ENCODE assay signal across 1 cellular context in genomic region chr19:495440-496332, GRCh38.
TF ChIP-seq lines count a peak whose summit lies in the region.

No MANE protein-coding gene starts in this region.

TF ChIP-seq in HepG2, 621 proteins besides CTCF, POLR2A, EP300 and RAD21 (continued from another document and continues in another):
- TF ChIP-seq ZSCAN5A (CRISPR knock-in tag; IDR thresholded peaks at IDR 0.05; ENCODE audit: borderline replicate concordance) (no peak), ZNF20 (CRISPR knock-in tag; IDR thresholded peaks at IDR 0.05) (no peak), PAXIP1 (CRISPR knock-in tag; conservative IDR thresholded peaks at IDR 0.05) (0 out of 2 replicates have a peak, but pooled peaks have one; percentile 31), BORCS8-MEF2B (CRISPR knock-in tag; IDR thresholded peaks at IDR 0.05) (no peak), ZNF138 (CRISPR knock-in tag; IDR thresholded peaks at IDR 0.05; ENCODE audit: low read depth) (no peak), ZNF484 (CRISPR knock-in tag; IDR thresholded peaks at IDR 0.05; ENCODE audit: borderline replicate concordance, low read depth) (no peak), ZNF234 (CRISPR knock-in tag; conservative IDR thresholded peaks at IDR 0.05) (no peak), ZFP37 (CRISPR knock-in tag; IDR thresholded peaks at IDR 0.05; ENCODE audit: borderline replicate concordance) (no peak), ZNF552 (CRISPR knock-in tag; IDR thresholded peaks at IDR 0.05; ENCODE audit: borderline replicate concordance) (no peak), ZNF468 (CRISPR knock-in tag; IDR thresholded peaks at IDR 0.05) (0 out of 2 replicates have a peak, but pooled peaks have one; percentile 54), ZNF124 (CRISPR knock-in tag; IDR thresholded peaks at IDR 0.05) (no peak), ETS1 (CRISPR knock-in tag; IDR thresholded peaks at IDR 0.05) (no peak), ZNF274 (CRISPR knock-in tag; IDR thresholded peaks at IDR 0.05) (no peak; the same call in 1 of the 2 replicates), ZBTB40 (IDR thresholded peaks at IDR 0.05) (no peak), ZBTB40 (CRISPR knock-in tag; IDR thresholded peaks at IDR 0.05) (no peak), IKZF5 (CRISPR knock-in tag; IDR thresholded peaks at IDR 0.05) (no peak; the same call in 1 of the 2 replicates), ZNF597 (CRISPR knock-in tag; IDR thresholded peaks at IDR 0.05) (no peak), ZNF672 (CRISPR knock-in tag; IDR thresholded peaks at IDR 0.05) (no peak), ZNF576 (CRISPR knock-in tag; IDR thresholded peaks at IDR 0.05) (no peak), ETV6 (CRISPR knock-in tag; conservative IDR thresholded peaks at IDR 0.05) (no peak), MTERF4 (CRISPR knock-in tag; IDR thresholded peaks at IDR 0.05) (0 out of 2 replicates have a peak, but pooled peaks have one; percentile 60), PHF8 (CRISPR knock-in tag; IDR thresholded peaks at IDR 0.05) (no peak), ZNF83 (CRISPR knock-in tag; IDR thresholded peaks at IDR 0.05; ENCODE audit: borderline replicate concordance) (no peak), KLF15 (CRISPR knock-in tag; IDR thresholded peaks at IDR 0.05; ENCODE audit: borderline replicate concordance) (no peak), ZNF572 (CRISPR knock-in tag; IDR thresholded peaks at IDR 0.05) (no peak), JUNB (CRISPR knock-in tag; IDR thresholded peaks at IDR 0.05; ENCODE audit: borderline replicate concordance) (no peak), SCMH1 (CRISPR knock-in tag; IDR thresholded peaks at IDR 0.05; ENCODE audit: borderline replicate concordance) (no peak), ZNF790 (CRISPR knock-in tag; IDR thresholded peaks at IDR 0.05; ENCODE audit: borderline replicate concordance) (no peak), ATF3 (CRISPR knock-in tag; IDR thresholded peaks at IDR 0.05) (no peak), ZMYM3 (CRISPR knock-in tag; IDR thresholded peaks at IDR 0.05) (peak; percentile 96), ZNF232 (CRISPR knock-in tag; IDR thresholded peaks at IDR 0.05; ENCODE audit: borderline replicate concordance) (no peak), ZBTB20 (CRISPR knock-in tag; IDR thresholded peaks at IDR 0.05; ENCODE audit: borderline replicate concordance, low read depth) (no peak), RAD51 (IDR thresholded peaks at IDR 0.05; ENCODE audit: borderline replicate concordance) (no peak), TBP (CRISPR knock-in tag; IDR thresholded peaks at IDR 0.05) (no peak), RFX1 (IDR thresholded peaks at IDR 0.05) (no peak)
